ENCODE assay signal across 8 cellular contexts in genomic region chr14:50830932-50831703, GRCh38. TPM values are rescaled to one million over a fixed set of nuclear protein-coding genes. Genes with fewer than 3 reads are reported as not detected.
DNase-seq lines count a peak whose midpoint lies in the region; ATAC-seq and TF ChIP-seq lines count a peak whose summit lies in the region.

NIN (minus strand) TSS chr14:50831162; CDS start chr14:50822056, 9,106 bp downstream.

- no peaks in the 10 kb centered on the region for H3K9me3 ChIP-seq in right cardiac atrium (ENCODE audit: control insufficient read depth, low read length)

- H3K27me3 Mint-ChIP-seq in T-helper 1 cell treated with Interleukin-12 subunit alpha and Interleukin-12 subunit beta and Interleukin-4 antibody, amounts not matched to agents 30 μg/mL and 1 μg/mL, for 36 hours (ENCODE audit: low read depth), result peaks cover 22% of the 10 kb centered on the region

- H3K4me3 Mint-ChIP-seq in T-helper 1 cell treated with Interleukin-12 subunit alpha and Interleukin-12 subunit beta and Interleukin-4 antibody, amounts not matched to agents 30 μg/mL and 1 μg/mL, for 36 hours, result peak within 1 kb of the TSS; percentile 95

- H3K27me3 ChIP-seq in right cardiac atrium (ENCODE audit: control insufficient read depth, insufficient read depth), result no peaks in the 10 kb centered on the region

- intact Hi-C loops in right cardiac atrium (cut with DNase I), result no loop called here

- H3K27ac ChIP-seq in angular gyrus (ENCODE audit: low read depth, low read length) (peak within 1 kb of the TSS; percentile 72), right cardiac atrium (ENCODE audit: low read length) (peak within 1 kb of the TSS; percentile 97)

- H3K27ac Mint-ChIP-seq in T-helper 1 cell treated with Interleukin-12 subunit alpha and Interleukin-12 subunit beta and Interleukin-4 antibody, amounts not matched to agents 30 μg/mL and 1 μg/mL, for 36 hours, result peak within 1 kb of the TSS; percentile 96

- no peak for TF ChIP-seq CTCF in GM12864 (IDR thresholded peaks at IDR 0.05; ENCODE audit: low read depth, low read length, missing control alignments)

- H3K36me3 Mint-ChIP-seq in T-helper 1 cell treated with Interleukin-12 subunit alpha and Interleukin-12 subunit beta and Interleukin-4 antibody, amounts not matched to agents 30 μg/mL and 1 μg/mL, for 36 hours (ENCODE audit: low read depth), result peaks cover 17% of the 10 kb centered on the region

- H3K4me1 ChIP-seq in right cardiac atrium (ENCODE audit: control insufficient read depth, insufficient read depth, low read length), result peaks cover 4% of the 10 kb centered on the region

- peak within 1 kb of the TSS; percentile 66 for H3K4me3 ChIP-seq in GM12864 (ENCODE audit: low read depth, low read length)
- peak within 1 kb of the TSS; percentile 97 for H3K4me3 ChIP-seq in right cardiac atrium (ENCODE audit: low read length)

- no peak for DNase-seq in GM12864 (ENCODE audit: low read depth)
- peak; percentile 60 for DNase-seq in NCI-H1048 (lab: John Stamatoyannopoulos, UW)
- peak; percentile 84 to 94 (median 92) for DNase-seq in right cardiac atrium
- DNase-seq in putamen (ENCODE audit: low spot score), result peak; percentile 85
- no peak for DNase-seq in cortex of kidney (lab: John Stamatoyannopoulos, UW)

- H3K9me3 Mint-ChIP-seq in T-helper 1 cell treated with Interleukin-12 subunit alpha and Interleukin-12 subunit beta and Interleukin-4 antibody, amounts not matched to agents 30 μg/mL and 1 μg/mL, for 36 hours, result no peaks in the 10 kb centered on the region

- peak; percentile 79 for ATAC-seq in HG02571 (IDR thresholded peaks at IDR 0.05; ENCODE audit: unreplicated experiment)
- peak; percentile 98 to 99 for ATAC-seq in right cardiac atrium

- under 1% methylated on average over 96 of the region's 96 CpGs for WGBS in right cardiac atrium

- H3K4me1 Mint-ChIP-seq in T-helper 1 cell treated with Interleukin-12 subunit alpha and Interleukin-12 subunit beta and Interleukin-4 antibody, amounts not matched to agents 30 μg/mL and 1 μg/mL, for 36 hours (ENCODE audit: low read depth), result peaks cover 41% of the 10 kb centered on the region

RNA-seq across cellular contexts. Expression of gene NIN, which starts in this region (rescaled TPM):
- 10 to 100 TPM; 44.3 to 53.2 (median 48.8) TPM for total RNA-seq in right cardiac atrium
- 24.4 TPM for polyA plus RNA-seq in right cardiac atrium

Comparison
In these comparisons a context has a peak if more than half of its experiments do, and no peak if none do; other contexts are left out.
1. DNase-seq: peak in NCI-H1048 (single experiment), right cardiac atrium (3 of 3) and putamen (single experiment); none in GM12864 (single experiment) and cortex of kidney (single experiment).